ENCODE assay signal across 36 cellular contexts in the genomic region with DNA sequence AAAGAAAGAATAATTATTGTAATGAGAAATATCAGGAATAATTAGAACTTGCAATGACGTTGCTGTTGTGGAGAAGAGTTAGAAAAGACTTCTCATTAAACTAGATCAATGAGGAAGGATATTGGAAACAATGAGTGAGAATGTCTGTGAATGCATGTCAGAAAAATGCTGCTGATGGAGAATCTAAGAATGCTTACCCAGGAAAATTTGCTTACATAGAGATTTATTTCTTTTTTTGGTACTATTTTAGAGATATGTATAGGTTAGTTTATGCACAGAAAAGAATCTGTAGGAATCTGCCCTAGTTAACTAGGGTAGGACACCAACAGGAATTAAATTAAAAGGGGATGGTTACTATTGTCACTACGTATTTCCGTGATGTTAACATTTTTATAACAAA.
"Had no signal": no experiment of that assay in that cellular context is flagged by ENCODE, and none has a peak within 500 bp of the region (broad histone marks: within the 10 kb centered on the region; RNA-seq: fewer than 3 reads in every experiment).

No MANE protein-coding gene starts in this region.

- H3K4me3 ChIP-seq: MG63 had no signal

- H3K27me3 ChIP-seq: MG63 had no signal

- DNase-seq: Karpas-422, Kasumi-1, MG63, MM.1S, MV-4-11, NCI-H1048, NCI-H1092, NCI-H1092 treated with DMSO at 0.1 percent for 48 hours, NCI-H1105, NCI-H1105 treated with DMSO at 0.1 percent for 48 hours, NCI-H1417, NCI-H1417 treated with DMSO at 0.1 percent for 48 hours, NCI-H1436, NCI-H1436 treated with DMSO at 0.1 percent for 48 hours, NCI-H146, NCI-H1694, NCI-H1694 treated with DMSO at 0.1 percent for 48 hours, NCI-H187, NCI-H187 treated with DMSO at 0.1 percent for 48 hours, NCI-H1930, NCI-H2029, NCI-H2029 treated with DMSO at 0.1 percent for 48 hours, NCI-H2081, NCI-H2081 treated with DMSO at 0.1 percent for 48 hours, NCI-H2107, NCI-H2171, NCI-H2171 treated with DMSO at 0.1 percent for 48 hours, NCI-H2227 treated with DMSO at 0.1 percent for 48 hours, NCI-H226, NCI-H345, NCI-H446, NCI-H446 treated with DMSO at 0.1 percent for 48 hours, NCI-H510A, NCI-H510A treated with DMSO at 0.1 percent for 48 hours, NCI-H524, NCI-H524 treated with DMSO at 0.1 percent for 48 hours had no signal

- H3K9me3 ChIP-seq: MG63 had no signal

- H3K36me3 ChIP-seq: MG63 had no signal
